Comparison of ENCODE assay signal across 40 cellular contexts in the genomic region with DNA sequence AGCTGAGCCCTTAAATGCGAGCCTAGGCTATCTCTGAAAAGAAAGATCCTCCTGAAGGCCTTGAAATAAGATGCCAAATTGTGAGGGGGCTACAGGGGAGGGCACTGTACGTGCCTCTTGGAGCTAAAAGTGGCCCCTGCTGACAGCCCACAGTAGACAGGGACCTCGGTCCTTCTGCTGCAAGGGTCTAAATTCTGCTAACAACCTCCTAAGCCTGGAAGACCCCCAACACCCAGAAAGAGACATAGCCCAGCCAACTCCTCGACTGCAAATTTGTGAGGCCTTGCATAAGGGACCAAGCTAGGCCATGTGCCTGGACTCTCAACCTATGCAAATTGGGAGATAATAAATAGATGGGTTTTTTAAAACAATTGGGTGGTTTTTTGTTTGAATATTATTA. TPM values are rescaled to one million over a fixed set of nuclear protein-coding genes. Genes with fewer than 3 reads are reported as not detected.
"Had no signal": no experiment of that assay in that cellular context is flagged by ENCODE, and none has a peak within 500 bp of the region (broad histone marks: within the 10 kb centered on the region; RNA-seq: fewer than 3 reads in every experiment).

No MANE protein-coding gene starts in this region.

- H3K4me3 Mint-ChIP-seq: activated naive CD4-positive, alpha-beta T cell treated with anti-CD3 and anti-CD28 coated beads for 36 hours; activated naive CD4-positive, alpha-beta T cell treated with anti-CD3 and anti-CD28 coated beads, Interleukin-2, amount 10 ng/mL, durations not matched to agents 7 days and 5 days; activated naive CD4-positive, alpha-beta T cell treated with anti-CD3 and anti-CD28 coated beads, Interleukin-2, amount 50 U/mL, for 24 hours; activated naive CD8-positive, alpha-beta T cell; activated naive CD8-positive, alpha-beta T cell treated with anti-CD3 and anti-CD28 coated beads for 36 hours; activated naive CD8-positive, alpha-beta T cell treated with anti-CD3 and anti-CD28 coated beads, Interleukin-2, amount 10 ng/mL, durations not matched to agents 7 days and 5 days; activated naive CD8-positive, alpha-beta T cell treated with anti-CD3 and anti-CD28 coated beads, Interleukin-2, amount 50 U/mL, for 24 hours; activated T-cell treated with anti-CD3 and anti-CD28 coated beads, Interleukin-2, amount 50 U/mL, for 24 hours; activated T-cell treated with anti-CD3 and anti-CD28 coated beads, Interleukin-2, amount 50 U/mL, for 4 hours; activated T-cell treated with anti-CD3 and anti-CD28 coated beads, Interleukin-2, amount 50 U/mL, for 72 hours; activated T-helper 1 cell treated with anti-CD3 and anti-CD28 coated beads, Interleukin-12 subunit alpha, Interleukin-12 subunit beta, Interleukin-2, Interleukin-4 antibody, amounts not matched to agents 30 ng/mL and 10 ng/mL and 1 ng/mL, durations not matched to agents 14 hours and 24 hours and 36 hours; activated T-helper 17 cell treated with anti-CD3 and anti-CD28 coated beads, Interleukin-2, amount 50 U/mL, for 72 hours; brain; central memory CD8-positive, alpha-beta T cell had no signal

- DNase-seq: activated CD8-positive, alpha-beta memory T cell treated with anti-CD3 and anti-CD28 coated beads, Interleukin-2, amount 50 U/mL, for 48 hours; activated effector memory CD4-positive, alpha-beta T cell treated with anti-CD3 and anti-CD28 coated beads, Interleukin-2, amount 50 U/mL, for 16 hours; activated effector memory CD4-positive, alpha-beta T cell treated with Interleukin-2 at 50 U/mL for 16 hours; activated gamma-delta T cell; activated gamma-delta T cell treated with Interleukin-2 at 50 U/mL for 16 hours; activated naive CD4-positive, alpha-beta T cell; activated naive CD4-positive, alpha-beta T cell treated with anti-CD3 and anti-CD28 coated beads for 36 hours; activated naive CD4-positive, alpha-beta T cell treated with anti-CD3 and anti-CD28 coated beads, Interleukin-2, amount 10 ng/mL, durations not matched to agents 7 days and 5 days; activated naive CD4-positive, alpha-beta T cell treated with anti-CD3 and anti-CD28 coated beads, Interleukin-2, amount 50 U/mL, for 16 hours; activated naive CD4-positive, alpha-beta T cell treated with Interleukin-2 at 50 U/mL for 16 hours; activated naive CD8-positive, alpha-beta T cell treated with anti-CD3 and anti-CD28 coated beads for 36 hours; activated naive CD8-positive, alpha-beta T cell treated with anti-CD3 and anti-CD28 coated beads, Interleukin-2, amount 10 ng/mL, durations not matched to agents 7 days and 5 days; activated naive CD8-positive, alpha-beta T cell treated with anti-CD3 and anti-CD28 coated beads, Interleukin-2, amount 50 U/mL, for 24 hours; activated T-cell treated with anti-CD3 and anti-CD28 coated beads for 4 hours; activated T-cell treated with anti-CD3 and anti-CD28 coated beads, Interleukin-2, amount 50 U/mL, for 1 hour; activated T-cell treated with anti-CD3 and anti-CD28 coated beads, Interleukin-2, amount 50 U/mL, for 24 hours; activated T-cell treated with anti-CD3 and anti-CD28 coated beads, Interleukin-2, amount 50 U/mL, for 4 hours; activated T-cell treated with anti-CD3 and anti-CD28 coated beads, Interleukin-2, amount 50 U/mL, for 48 hours; activated T-cell treated with anti-CD3 and anti-CD28 coated beads, Interleukin-2, amount 50 U/mL, for 72 hours; adrenal gland; amniotic stem cell; amygdala; anterior cingulate cortex; aorta; body of pancreas; brain microvascular endothelial cell; caudate nucleus; central memory CD4-positive, alpha-beta T cell had no signal

- H3K27me3 Mint-ChIP-seq: brain had no signal

- H3K4me1 ChIP-seq: adrenal gland, ascending aorta, body of pancreas, breast epithelium had no signal

- H3K36me3 ChIP-seq: adrenal gland, ascending aorta, brain microvascular endothelial cell, breast epithelium, cardiac muscle cell had no signal

- H3K9me3 ChIP-seq: adrenal gland, ascending aorta, body of pancreas, breast epithelium had no signal

- H3K36me3 Mint-ChIP-seq: activated naive CD4-positive, alpha-beta T cell treated with anti-CD3 and anti-CD28 coated beads, Interleukin-2, amount 10 ng/mL, durations not matched to agents 7 days and 5 days; activated naive CD4-positive, alpha-beta T cell treated with anti-CD3 and anti-CD28 coated beads, Interleukin-2, amount 50 U/mL, for 24 hours; activated naive CD8-positive, alpha-beta T cell; activated naive CD8-positive, alpha-beta T cell treated with anti-CD3 and anti-CD28 coated beads for 36 hours; activated naive CD8-positive, alpha-beta T cell treated with anti-CD3 and anti-CD28 coated beads, Interleukin-2, amount 10 ng/mL, durations not matched to agents 7 days and 5 days; brain had no signal

- H3K4me3 ChIP-seq: adrenal gland, ascending aorta, body of pancreas, breast epithelium, cardiac muscle cell had no signal

- H3K27ac Mint-ChIP-seq: activated naive CD4-positive, alpha-beta T cell treated with anti-CD3 and anti-CD28 coated beads for 36 hours; activated naive CD4-positive, alpha-beta T cell treated with anti-CD3 and anti-CD28 coated beads, Interleukin-2, amount 10 ng/mL, durations not matched to agents 7 days and 5 days; activated naive CD4-positive, alpha-beta T cell treated with anti-CD3 and anti-CD28 coated beads, Interleukin-2, amount 50 U/mL, for 24 hours; activated naive CD4-positive, alpha-beta T cell treated with anti-CD3 and anti-CD28 coated beads, Interleukin-2, amount 50 U/mL, for 72 hours; activated naive CD8-positive, alpha-beta T cell; activated naive CD8-positive, alpha-beta T cell treated with anti-CD3 and anti-CD28 coated beads for 36 hours; activated naive CD8-positive, alpha-beta T cell treated with anti-CD3 and anti-CD28 coated beads, Interleukin-2, amount 10 ng/mL, durations not matched to agents 7 days and 5 days; activated naive CD8-positive, alpha-beta T cell treated with anti-CD3 and anti-CD28 coated beads, Interleukin-2, amount 50 U/mL, for 24 hours; activated T-cell treated with anti-CD3 and anti-CD28 coated beads, Interleukin-2, amount 50 U/mL, for 24 hours; activated T-cell treated with anti-CD3 and anti-CD28 coated beads, Interleukin-2, amount 50 U/mL, for 72 hours; activated T-helper 1 cell treated with anti-CD3 and anti-CD28 coated beads, Interleukin-12 subunit alpha, Interleukin-12 subunit beta, Interleukin-2, Interleukin-4 antibody, amounts not matched to agents 30 ng/mL and 10 ng/mL and 1 ng/mL, durations not matched to agents 14 hours and 24 hours and 36 hours; activated T-helper 17 cell treated with anti-CD3 and anti-CD28 coated beads, Interleukin-2, amount 50 U/mL, for 72 hours; activated T-helper 2 cell treated with anti-CD3 and anti-CD28 coated beads, Interferon-gamma antibody, Interleukin-2, Interleukin-4, amounts not matched to agents 10 μg/mL and 5 μg/mL and 100 μg/mL, durations not matched to agents 14 hours and 24 hours and 36 hours; brain had no signal

- H3K27ac ChIP-seq: adrenal gland, ascending aorta, body of pancreas, brain microvascular endothelial cell, breast epithelium, cardiac muscle cell had no signal

- H3K4me1 Mint-ChIP-seq: activated naive CD4-positive, alpha-beta T cell treated with anti-CD3 and anti-CD28 coated beads, Interleukin-2, amount 50 U/mL, for 24 hours; activated naive CD8-positive, alpha-beta T cell treated with anti-CD3 and anti-CD28 coated beads for 36 hours; activated naive CD8-positive, alpha-beta T cell treated with anti-CD3 and anti-CD28 coated beads, Interleukin-2, amount 10 ng/mL, durations not matched to agents 7 days and 5 days; activated naive CD8-positive, alpha-beta T cell treated with anti-CD3 and anti-CD28 coated beads, Interleukin-2, amount 50 U/mL, for 24 hours; activated T-helper 17 cell treated with anti-CD3 and anti-CD28 coated beads, Interleukin-2, amount 50 U/mL, for 72 hours; central memory CD8-positive, alpha-beta T cell had no signal

- ATAC-seq: activated naive CD4-positive, alpha-beta T cell treated with anti-CD3 and anti-CD28 coated beads, Interleukin-2, amount 50 U/mL, for 72 hours; activated naive CD8-positive, alpha-beta T cell treated with anti-CD3 and anti-CD28 coated beads, Interleukin-2, amount 50 U/mL, for 24 hours; activated T-cell treated with anti-CD3 and anti-CD28 coated beads, Interleukin-2, amount 50 U/mL, for 4 hours; activated T-cell treated with anti-CD3 and anti-CD28 coated beads, Interleukin-2, amount 50 U/mL, for 72 hours; activated T-helper 17 cell treated with anti-CD3 and anti-CD28 coated beads, Interleukin-2, amount 50 U/mL, for 72 hours; body of pancreas had no signal

- H3K27me3 ChIP-seq: adrenal gland, ascending aorta, body of pancreas, brain microvascular endothelial cell, breast epithelium, cardiac muscle cell had no signal

- H3K9me3 Mint-ChIP-seq: activated naive CD8-positive, alpha-beta T cell treated with anti-CD3 and anti-CD28 coated beads for 36 hours; activated naive CD8-positive, alpha-beta T cell treated with anti-CD3 and anti-CD28 coated beads, Interleukin-2, amount 50 U/mL, for 24 hours; activated T-cell treated with anti-CD3 and anti-CD28 coated beads, Interleukin-2, amount 50 U/mL, for 24 hours; activated T-helper 1 cell treated with anti-CD3 and anti-CD28 coated beads, Interleukin-12 subunit alpha, Interleukin-12 subunit beta, Interleukin-2, Interleukin-4 antibody, amounts not matched to agents 30 ng/mL and 10 ng/mL and 1 ng/mL, durations not matched to agents 14 hours and 24 hours and 36 hours; activated T-helper 2 cell treated with anti-CD3 and anti-CD28 coated beads, Interferon-gamma antibody, Interleukin-2, Interleukin-4, amounts not matched to agents 10 μg/mL and 5 μg/mL and 100 μg/mL, durations not matched to agents 14 hours and 24 hours and 36 hours; central memory CD8-positive, alpha-beta T cell had no signal

RNA-seq across cellular contexts. Expression of gene UBE2QL1, which starts 54.7 kb away (rescaled TPM):
- total RNA-seq: activated naive CD4-positive, alpha-beta T cell treated with anti-CD3 and anti-CD28 coated beads for 36 hours; activated naive CD4-positive, alpha-beta T cell treated with anti-CD3 and anti-CD28 coated beads, Interleukin-2, amount 50 U/mL, for 72 hours; activated naive CD8-positive, alpha-beta T cell treated with anti-CD3 and anti-CD28 coated beads for 36 hours; activated naive CD8-positive, alpha-beta T cell treated with anti-CD3 and anti-CD28 coated beads, Interleukin-2, amount 10 ng/mL, durations not matched to agents 7 days and 5 days; activated T-cell treated with anti-CD3 and anti-CD28 coated beads, Interleukin-2, amount 50 U/mL, for 4 hours; activated T-helper 17 cell treated with anti-CD3 and anti-CD28 coated beads, Interleukin-2, amount 50 U/mL, for 72 hours; bronchial epithelial cell had no signal
